16 cellular contexts compared by ENCODE assay signal in the genomic region with DNA sequence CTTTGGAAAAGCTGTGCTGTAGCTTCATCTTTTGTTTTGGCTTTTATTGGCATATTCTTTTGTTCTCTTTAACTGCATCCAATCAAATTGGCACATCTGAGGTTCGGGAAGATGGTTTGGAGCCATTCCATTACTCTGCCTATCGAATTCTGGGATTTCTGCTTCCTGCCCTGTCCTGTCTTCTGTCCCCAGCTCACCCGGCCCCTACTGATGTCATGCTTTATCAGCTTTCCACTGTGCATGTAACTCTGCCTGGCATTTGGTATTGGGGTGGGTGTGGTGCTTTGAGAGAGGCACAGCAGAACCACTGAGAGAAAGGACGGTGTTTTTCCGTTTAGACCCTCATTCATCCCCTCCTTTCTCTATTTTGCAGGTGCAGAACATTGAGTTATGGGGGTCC.
A peak's percentile ranks its signal among the peaks of the same experiment; 100 is the strongest.
DNase-seq lines count a peak whose midpoint lies in the region; ATAC-seq and TF ChIP-seq lines count a peak whose summit lies in the region.
"Had no signal": no experiment of that assay in that cellular context is flagged by ENCODE, and none has a peak within 500 bp of the region (broad histone marks: within the 10 kb centered on the region; RNA-seq: fewer than 3 reads in every experiment).

No MANE protein-coding gene starts in this region.

- H3K27ac Mint-ChIP-seq in endodermal cell: no peak overlapping the region
- H3K27ac Mint-ChIP-seq: CD4-positive, alpha-beta T cell had no signal

- no peak overlapping the region for H3K4me3 Mint-ChIP-seq in endodermal cell
- H3K4me3 Mint-ChIP-seq: CD4-positive, alpha-beta T cell had no signal

- peaks cover 40% of the 10 kb centered on the region for H3K4me1 ChIP-seq in PC-9 (replicated peaks; ENCODE audit: insufficient read depth)
- H3K4me1 ChIP-seq in endodermal cell (ENCODE audit: control insufficient read depth, insufficient read depth, low read length): no peaks in the 10 kb centered on the region
- H3K4me1 ChIP-seq in thyroid gland: peaks cover 60% of the 10 kb centered on the region in 2 donors
- no peaks in the 10 kb centered on the region for H3K4me1 ChIP-seq in MM.1S (ENCODE audit: low read length)
- H3K4me1 ChIP-seq: HAP-1, Peyer's patch had no signal

- TF ChIP-seq POLR2A in thyroid gland (IDR thresholded peaks at IDR 0.05): no peak

- no peaks in the 10 kb centered on the region for H3K27me3 ChIP-seq in PC-9 (ENCODE audit: insufficient read depth, low read depth)
- no peaks in the 10 kb centered on the region for H3K27me3 ChIP-seq in endodermal cell (ENCODE audit: control insufficient read depth, insufficient read depth, low read length, poor library complexity, severe bottlenecking)
- H3K27me3 ChIP-seq in thyroid gland: no peaks in the 10 kb centered on the region
- no peaks in the 10 kb centered on the region for H3K27me3 ChIP-seq in MM.1S (replicated peaks; ENCODE audit: insufficient read depth, low read length)
- H3K27me3 ChIP-seq: Peyer's patch had no signal

- H3K27me3 Mint-ChIP-seq in endodermal cell (ENCODE audit: insufficient read depth): peaks cover 9% of the 10 kb centered on the region
- H3K27me3 Mint-ChIP-seq: CD4-positive, alpha-beta T cell had no signal

- CTCF ChIA-PET in PC-9 (lab: Charles Lee): no interaction called here

- H4K20me1 ChIP-seq in PC-9 (ENCODE audit: insufficient read depth) (no peaks in the 10 kb centered on the region), MM.1S (ENCODE audit: insufficient read depth, low read length) (no peaks in the 10 kb centered on the region)

- 91 to 100% methylated on average over 2 to 5 of the region's 5 CpGs for WGBS in endodermal cell (ENCODE audit: insufficient coverage in 1 of 2, insufficient read length in 1 of 2), 2 experiments
- WGBS in thyroid gland, 2 donors: 52 to 61% methylated on average over 5 of the region's 5 CpGs

- H3K36me3 Mint-ChIP-seq in endodermal cell (ENCODE audit: low read depth): no peaks in the 10 kb centered on the region

- TF ChIP-seq CTCF in PC-9 (conservative IDR thresholded peaks at IDR 0.05) (no peak), endodermal cell (conservative IDR thresholded peaks at IDR 0.05) (no peak), thyroid gland (IDR thresholded peaks at IDR 0.05) (no peak), MM.1S (IDR thresholded peaks at IDR 0.05; ENCODE audit: low read length) (no peak)

- H3F3A ChIP-seq in PC-9 (ENCODE audit: insufficient read depth, low read depth): peaks cover 27% of the 10 kb centered on the region; the same call in 1 of the 2 replicates
- no peaks in the 10 kb centered on the region for H3F3A ChIP-seq in MM.1S (ENCODE audit: insufficient read depth, low read length)

- H3K4me2 ChIP-seq in PC-9: peak overlapping the region; percentile 54
- H3K4me2 ChIP-seq in MM.1S (ENCODE audit: low read depth, low read length): no peak overlapping the region

- no peaks in the 10 kb centered on the region for H3K4me1 Mint-ChIP-seq in endodermal cell

- DNase-seq in PC-9 (no peak), endodermal cell (peak; percentile 36), left ventricle myocardium superior (peak; percentile 44), thyroid gland (peak; percentile 55 to 63), NCI-H2029 treated with DMSO at 0.1 percent for 48 hours (lab: John Stamatoyannopoulos, UW) (no peak), MM.1S (no peak), germinal center (ENCODE audit: low spot score) (no peak)
- DNase-seq: CD4-positive, alpha-beta T cell; KG1; NCI-H1092 treated with DMSO at 0.1 percent for 48 hours; NCI-H2107; NCI-H2227 treated with DMSO at 0.1 percent for 48 hours; NCI-H524 treated with DMSO at 0.1 percent for 48 hours; Peyer's patch; SHP77 treated with DMSO at 0.1 percent for 48 hours had no signal

- H3K9me2 ChIP-seq in PC-9 (ENCODE audit: insufficient read depth) (no peaks in the 10 kb centered on the region), MM.1S (replicated peaks; ENCODE audit: insufficient read depth, low read length) (no peaks in the 10 kb centered on the region)

- no TSS peak for BruUV-seq in PC-9 (replicated peaks; lab: Mats Ljungman, UMichigan)

- H3K36me3 ChIP-seq in PC-9 (ENCODE audit: low read depth) (no peaks in the 10 kb centered on the region), endodermal cell (ENCODE audit: control insufficient read depth, insufficient read depth, low read length) (no peaks in the 10 kb centered on the region), thyroid gland (no peaks in the 10 kb centered on the region), MM.1S (replicated peaks; ENCODE audit: insufficient read depth, low read length) (no peaks in the 10 kb centered on the region)
- H3K36me3 ChIP-seq: HAP-1, Peyer's patch had no signal

- peak; percentile 83 for ATAC-seq in left ventricle myocardium superior

- POLR2A ChIA-PET in PC-9 (lab: Charles Lee; ENCODE audit: unreplicated experiment): no interaction called here

- H2AFZ ChIP-seq in PC-9 (peak overlapping the region; percentile 71), MM.1S (ENCODE audit: low read length) (no peak overlapping the region)

- no peak overlapping the region for H3K4me3 ChIP-seq in PC-9
- H3K4me3 ChIP-seq in endodermal cell (ENCODE audit: low read length): no peak overlapping the region
- H3K4me3 ChIP-seq in thyroid gland (replicated peaks in 1 of 3): no peak overlapping the region
- no peak overlapping the region for H3K4me3 ChIP-seq in MM.1S (ENCODE audit: low read length)
- H3K4me3 ChIP-seq: HAP-1, Peyer's patch had no signal

- no peaks in the 10 kb centered on the region for H3K9me3 Mint-ChIP-seq in endodermal cell
- H3K9me3 Mint-ChIP-seq: CD4-positive, alpha-beta T cell had no signal

- H3K9ac ChIP-seq in endodermal cell (ENCODE audit: extremely low read depth, low read length, poor library complexity, severe bottlenecking) (no peak overlapping the region), MM.1S (ENCODE audit: low read length) (no peak overlapping the region)

- H3K79me2 ChIP-seq in PC-9 (ENCODE audit: low read depth) (no peaks in the 10 kb centered on the region), MM.1S (ENCODE audit: low read length) (no peaks in the 10 kb centered on the region)

- H3K27ac ChIP-seq in PC-9 (peak overlapping the region; percentile 55), endodermal cell (ENCODE audit: low read depth, low read length) (no peak overlapping the region), thyroid gland (peak overlapping the region; percentile 80 to 96 (median 96)), MM.1S (ENCODE audit: low read length) (no peak overlapping the region)
- H3K27ac ChIP-seq: Peyer's patch had no signal

- H3K9me3 ChIP-seq in PC-9 (ENCODE audit: insufficient read depth, low read depth): no peaks in the 10 kb centered on the region
- no peaks in the 10 kb centered on the region for H3K9me3 ChIP-seq in endodermal cell (ENCODE audit: control insufficient read depth, low read length)
- no peaks in the 10 kb centered on the region for H3K9me3 ChIP-seq in thyroid gland
- no peaks in the 10 kb centered on the region for H3K9me3 ChIP-seq in MM.1S (replicated peaks; ENCODE audit: insufficient read depth, low read length)
- H3K9me3 ChIP-seq: HAP-1, Peyer's patch had no signal

- intact Hi-C loops in PC-9 (cut with micrococcal nuclease; ENCODE audit: unreplicated experiment) (loop anchor here (5.0 kb wide), 4 partner anchors 52 to 298 kb away; no protein-coding TSS in a partner anchor), left ventricle myocardium superior (cut with micrococcal nuclease) (loop anchor here (10.0 kb wide), 1 partner anchor 54 kb away; no protein-coding TSS in a partner anchor), thyroid gland (cut with DNase I) (loop anchor here (10.0 kb wide), 1 partner anchor 126 kb away; no protein-coding TSS in a partner anchor)

Comparison
In these comparisons a context has a peak if more than half of its experiments do, and no peak if none do; other contexts are left out.
1. DNase-seq: peak in endodermal cell (single experiment), left ventricle myocardium superior (single experiment) and thyroid gland (2 of 2); none in PC-9 (0 of 2), NCI-H2029 treated with DMSO at 0.1 percent for 48 hours (single experiment), MM.1S (single experiment) and germinal center (single experiment).
2. H3K27ac ChIP-seq: peak in PC-9 (single experiment) and thyroid gland (3 of 3); none in endodermal cell (single experiment) and MM.1S (single experiment).